ENCODE assay signal across 1 cellular context in genomic region chr1:234997201-234998173, GRCh38.
A peak's percentile ranks its signal among the peaks of the same experiment; 100 is the strongest.
TF ChIP-seq lines count a peak whose summit lies in the region.

No MANE protein-coding gene starts in this region.

TF ChIP-seq in HEK293, 187 proteins besides CTCF, POLR2A, EP300 and RAD21 (continued from another document and continues in another):
- no peak for TF ChIP-seq ZNF266 (tag by site-specific recombination; IDR thresholded peaks at IDR 0.05; ENCODE audit: low read depth)
- TF ChIP-seq BCL11A (tag by site-specific recombination; IDR thresholded peaks at IDR 0.05; ENCODE audit: low read depth) = no peak
- no peak; the same call in 1 of the 2 replicates for TF ChIP-seq HOXD13 (CRISPR knock-in tag; IDR thresholded peaks at IDR 0.05; ENCODE audit: borderline replicate concordance)
- TF ChIP-seq KLF10 (tag by site-specific recombination; IDR thresholded peaks at IDR 0.05) = 0 out of 2 replicates have a peak, but pooled peaks have one; percentile 58
- TF ChIP-seq ZBTB17 (tag by site-specific recombination; IDR thresholded peaks at IDR 0.05) = peak; percentile 97
- TF ChIP-seq ZSCAN4 (tag by site-specific recombination; IDR thresholded peaks at IDR 0.05) = no peak
- TF ChIP-seq ZNF510 (tag by site-specific recombination; IDR thresholded peaks at IDR 0.05; ENCODE audit: insufficient replicate concordance) = no peak
- no peak for TF ChIP-seq ZSCAN5A (tag by site-specific recombination; IDR thresholded peaks at IDR 0.05)
- TF ChIP-seq ZNF239 (tag by site-specific recombination; IDR thresholded peaks at IDR 0.05) = no peak
- TF ChIP-seq ZBTB11 (tag by site-specific recombination; conservative IDR thresholded peaks at IDR 0.05; ENCODE audit: low read depth) = no peak
- no peak for TF ChIP-seq ZFP3 (tag by site-specific recombination; IDR thresholded peaks at IDR 0.05; ENCODE audit: low read depth)
- no peak for TF ChIP-seq HOXA7 (CRISPR knock-in tag; IDR thresholded peaks at IDR 0.05; ENCODE audit: borderline replicate concordance)
- no peak for TF ChIP-seq ZNF23 (tag by site-specific recombination; IDR thresholded peaks at IDR 0.05; ENCODE audit: borderline replicate concordance)
- TF ChIP-seq ZNF423 (tag by site-specific recombination; IDR thresholded peaks at IDR 0.05) = 0 out of 2 replicates have a peak, but pooled peaks have one; percentile 48
- TF ChIP-seq REST (tag by site-specific recombination; IDR thresholded peaks at IDR 0.05) = no peak
- TF ChIP-seq ZNF223 (tag by site-specific recombination; IDR thresholded peaks at IDR 0.05) = no peak
- no peak for TF ChIP-seq ZNF112 (tag by site-specific recombination; IDR thresholded peaks at IDR 0.05)
- no peak for TF ChIP-seq ZNF280C (tag by site-specific recombination; IDR thresholded peaks at IDR 0.05)
- no peak for TF ChIP-seq ZBTB7A (tag by site-specific recombination; IDR thresholded peaks at IDR 0.05; ENCODE audit: low read depth)
- TF ChIP-seq SALL2 (tag by site-specific recombination; IDR thresholded peaks at IDR 0.05; ENCODE audit: borderline replicate concordance) = no peak
- no peak for TF ChIP-seq ZNF138 (tag by site-specific recombination; IDR thresholded peaks at IDR 0.05; ENCODE audit: borderline replicate concordance)
- TF ChIP-seq ZNF302 (tag by site-specific recombination; IDR thresholded peaks at IDR 0.05; ENCODE audit: low read depth) = no peak
- no peak for TF ChIP-seq ZNF202 (tag by site-specific recombination; IDR thresholded peaks at IDR 0.05; ENCODE audit: borderline replicate concordance)
- TF ChIP-seq ZNF518A (tag by site-specific recombination; conservative IDR thresholded peaks at IDR 0.05; ENCODE audit: low read depth) = peak; percentile 56; the same call in 1 of the 2 replicates
- TF ChIP-seq ZNF843 (tag by site-specific recombination; IDR thresholded peaks at IDR 0.05) = peak; percentile 84
- no peak for TF ChIP-seq ZNF610 (tag by site-specific recombination; IDR thresholded peaks at IDR 0.05; ENCODE audit: borderline replicate concordance)
- no peak for TF ChIP-seq ZNF585B (tag by site-specific recombination; IDR thresholded peaks at IDR 0.05)
- no peak for TF ChIP-seq ZNF837 (tag by site-specific recombination; IDR thresholded peaks at IDR 0.05)
- TF ChIP-seq ZNF248 (tag by site-specific recombination; IDR thresholded peaks at IDR 0.05) = no peak
- no peak for TF ChIP-seq ZNF157 (tag by site-specific recombination; IDR thresholded peaks at IDR 0.05)
- no peak for TF ChIP-seq ZSCAN18 (tag by site-specific recombination; IDR thresholded peaks at IDR 0.05)
- TF ChIP-seq KLF7 (tag by site-specific recombination; IDR thresholded peaks at IDR 0.05; ENCODE audit: borderline replicate concordance) = no peak
- TF ChIP-seq ZNF404 (tag by site-specific recombination; IDR thresholded peaks at IDR 0.05) = no peak
- TF ChIP-seq PBX3 (CRISPR knock-in tag; IDR thresholded peaks at IDR 0.05) = peak; percentile 47; the same call in 1 of the 2 replicates
- TF ChIP-seq SCRT2 (tag by site-specific recombination; IDR thresholded peaks at IDR 0.05) = peak; percentile 93
- TF ChIP-seq ZNF416 (tag by site-specific recombination; IDR thresholded peaks at IDR 0.05) = no peak
- TF ChIP-seq ZFP69B (tag by site-specific recombination; IDR thresholded peaks at IDR 0.05) = peak; percentile 67; the same call in 1 of the 2 replicates
- TF ChIP-seq ZNF324 (tag by site-specific recombination; IDR thresholded peaks at IDR 0.05) = no peak; the same call in 1 of the 2 replicates
